Comparison of ENCODE assay signal across 10 cellular contexts in the genomic region with DNA sequence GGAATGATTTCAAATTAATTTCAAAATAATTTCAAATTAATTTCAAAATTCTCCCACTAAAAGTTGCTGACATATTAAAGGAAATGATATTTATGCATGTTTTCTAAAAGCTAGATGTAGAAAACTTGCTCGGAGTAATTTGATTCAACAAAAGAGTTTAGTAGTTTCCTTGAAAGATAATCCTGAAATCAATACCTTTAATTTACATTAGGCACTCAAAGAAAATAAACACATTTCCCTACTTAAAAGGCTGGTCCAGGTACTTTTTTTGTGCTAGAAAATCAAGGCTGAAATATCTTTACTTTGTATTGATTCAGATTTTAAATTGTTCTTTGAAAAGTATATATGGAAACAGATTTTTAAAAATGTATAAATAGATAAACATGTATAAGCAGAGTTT.
DNase-seq lines count a peak whose midpoint lies in the region; FAIRE-seq and TF ChIP-seq lines count a peak whose summit lies in the region.
"Had no signal": no experiment of that assay in that cellular context is flagged by ENCODE, and none has a peak within 500 bp of the region (broad histone marks: within the 10 kb centered on the region; RNA-seq: fewer than 3 reads in every experiment).

No MANE protein-coding gene starts in this region.

- TF ChIP-seq CTCF in Calu3 (IDR thresholded peaks at IDR 0.05; ENCODE audit: unreplicated experiment): no peak
- no peak for TF ChIP-seq CTCF in HEK293 (tag by site-specific recombination; IDR thresholded peaks at IDR 0.05)
- no peak for TF ChIP-seq CTCF in uterus (IDR thresholded peaks at IDR 0.05)

- H3K27ac Mint-ChIP-seq in Calu3 (ENCODE audit: unreplicated experiment): peak overlapping the region; percentile 54
- H3K27ac Mint-ChIP-seq: CD14-positive monocyte; CD8-positive, alpha-beta T cell had no signal

- H3K9me3 ChIP-seq in HEK293 (ENCODE audit: control insufficient read depth, insufficient read depth, low read depth, low read length) (no peaks in the 10 kb centered on the region), uterus (no peaks in the 10 kb centered on the region)

- no peaks in the 10 kb centered on the region for H3K27me3 Mint-ChIP-seq in Calu3 (ENCODE audit: unreplicated experiment)

- no TSS peak for BruUV-seq in Calu3 (replicated peaks; lab: Mats Ljungman, UMichigan)

- peak; percentile 46 for FAIRE-seq in endometrium (lab: Jason Lieb, UNC)

- CTCF ChIA-PET in Calu3 (lab: Charles Lee): interaction anchor here (1.2 kb wide), 1 partner anchor 17 kb away, joined by 3 read pairs; no protein-coding TSS in a partner anchor
- CTCF ChIA-PET in HEK293 (lab: Yijun Ruan, JAX): no interaction called here

- DNase-seq in Calu3 (no peak), uterus (no peak), GF-D8 (lab: John Stamatoyannopoulos, UW) (no peak), NCI-H82 treated with DMSO at 0.1 percent for 48 hours (lab: John Stamatoyannopoulos, UW; ENCODE audit: unreplicated experiment) (no peak)
- DNase-seq: CD8-positive, alpha-beta T cell; COR-L47; HCEC 1CT had no signal

- H3K9me3 Mint-ChIP-seq in Calu3 (ENCODE audit: low read depth, unreplicated experiment): no peaks in the 10 kb centered on the region
- H3K9me3 Mint-ChIP-seq: CD8-positive, alpha-beta T cell had no signal

- no peak overlapping the region for H3K4me3 Mint-ChIP-seq in Calu3 (ENCODE audit: low read depth, unreplicated experiment)
- H3K4me3 Mint-ChIP-seq: CD14-positive monocyte; CD8-positive, alpha-beta T cell had no signal

- intact Hi-C loops in Calu3 (cut with micrococcal nuclease; ENCODE audit: unreplicated experiment) (loop anchor here (2.0 kb wide), 4 partner anchors 17 to 117 kb away; no protein-coding TSS in a partner anchor), uterus (cut with DNase I; ENCODE audit: low total_unique reads) (no loop called here)

- H3K36me3 ChIP-seq in HEK293 (ENCODE audit: control insufficient read depth in 2 of 2, insufficient read depth in 1 of 2, low read length in 2 of 2): no peaks in the 10 kb centered on the region
- no peaks in the 10 kb centered on the region for H3K36me3 ChIP-seq in uterus

- no peak overlapping the region for H3K4me3 ChIP-seq in HEK293 (ENCODE audit: low read depth, low read length)
- H3K4me3 ChIP-seq in uterus: no peak overlapping the region

- TF ChIP-seq POLR2A in uterus (IDR thresholded peaks at IDR 0.05): no peak

- H3K4me1 Mint-ChIP-seq in Calu3 (ENCODE audit: low read depth, unreplicated experiment): peaks cover 36% of the 10 kb centered on the region
- H3K4me1 Mint-ChIP-seq: CD14-positive monocyte had no signal

- H3K27ac ChIP-seq in HEK293 (ENCODE audit: extremely low read depth, low read depth, low read length): no peak overlapping the region
- peak overlapping the region; percentile 78 to 87 for H3K27ac ChIP-seq in uterus

- H3K4me1 ChIP-seq in HEK293 (ENCODE audit: control insufficient read depth, insufficient read depth, low read length) (peaks cover 42% of the 10 kb centered on the region), uterus (peaks cover 0 to 18% of the 10 kb centered on the region in 2 donors)

- POLR2A ChIA-PET in HEK293 (lab: Yijun Ruan, JAX): no interaction called here

- H3K27me3 ChIP-seq in uterus: no peaks in the 10 kb centered on the region

- no peaks in the 10 kb centered on the region for H3K36me3 Mint-ChIP-seq in Calu3 (ENCODE audit: insufficient read depth, unreplicated experiment)
- H3K36me3 Mint-ChIP-seq: CD14-positive monocyte; CD8-positive, alpha-beta T cell had no signal

TF ChIP-seq in HEK293, 187 proteins besides CTCF, POLR2A, EP300 and RAD21 (continues in another document):
- no peak for TF ChIP-seq RBAK (tag by site-specific recombination; IDR thresholded peaks at IDR 0.05)
- TF ChIP-seq ZNF394 (tag by site-specific recombination; IDR thresholded peaks at IDR 0.05; ENCODE audit: borderline replicate concordance): no peak
- no peak for TF ChIP-seq ZNF521 (tag by site-specific recombination; IDR thresholded peaks at IDR 0.05)
- TF ChIP-seq ZNF530 (tag by site-specific recombination; IDR thresholded peaks at IDR 0.05; ENCODE audit: low read depth): no peak
- TF ChIP-seq FEZF1 (tag by site-specific recombination; IDR thresholded peaks at IDR 0.05): peak; percentile 48; the same call in 1 of the 2 replicates
- peak; percentile 47; the same call in 1 of the 2 replicates for TF ChIP-seq ZXDB (tag by site-specific recombination; IDR thresholded peaks at IDR 0.05)
- TF ChIP-seq ZNF169 (tag by site-specific recombination; IDR thresholded peaks at IDR 0.05): no peak
- no peak for TF ChIP-seq ZNF223 (tag by site-specific recombination; IDR thresholded peaks at IDR 0.05)
- no peak for TF ChIP-seq ZNF501 (tag by site-specific recombination; IDR thresholded peaks at IDR 0.05)
- TF ChIP-seq KLF10 (tag by site-specific recombination; IDR thresholded peaks at IDR 0.05): no peak
- peak; percentile 30; the same call in 1 of the 2 replicates for TF ChIP-seq PRDM4 (tag by site-specific recombination; IDR thresholded peaks at IDR 0.05)
- peak; percentile 74 for TF ChIP-seq ZNF843 (tag by site-specific recombination; IDR thresholded peaks at IDR 0.05)
- no peak for TF ChIP-seq GFI1B (tag by site-specific recombination; IDR thresholded peaks at IDR 0.05)
- 0 out of 2 replicates have a peak, but pooled peaks have one; percentile 24 for TF ChIP-seq TCF7L2 (IDR thresholded peaks at IDR 0.05; ENCODE audit: borderline replicate concordance, low read depth, low read length)
- TF ChIP-seq ZNF692 (tag by site-specific recombination; IDR thresholded peaks at IDR 0.05): no peak
- TF ChIP-seq ZNF324 (tag by site-specific recombination; IDR thresholded peaks at IDR 0.05): no peak
- TF ChIP-seq WT1 (tag by site-specific recombination; IDR thresholded peaks at IDR 0.05): 0 out of 2 replicates have a peak, but pooled peaks have one; percentile 44
- TF ChIP-seq KLF1 (tag by site-specific recombination; IDR thresholded peaks at IDR 0.05): no peak
- no peak for TF ChIP-seq ZNF529 (tag by site-specific recombination; IDR thresholded peaks at IDR 0.05; ENCODE audit: insufficient replicate concordance)
- TF ChIP-seq, protein P1, sequence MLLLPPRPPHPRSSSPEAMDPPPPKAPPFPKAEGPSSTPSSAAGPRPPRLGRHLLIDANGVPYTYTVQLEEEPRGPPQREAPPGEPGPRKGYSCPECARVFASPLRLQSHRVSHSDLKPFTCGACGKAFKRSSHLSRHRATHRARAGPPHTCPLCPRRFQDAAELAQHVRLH (tag by site-specific recombination; IDR thresholded peaks at IDR 0.05): no peak
- no peak for TF ChIP-seq SCRT1 (tag by site-specific recombination; IDR thresholded peaks at IDR 0.05; ENCODE audit: borderline replicate concordance)
- no peak for TF ChIP-seq ZBTB8A (tag by site-specific recombination; IDR thresholded peaks at IDR 0.05)
- TF ChIP-seq PRDM6 (tag by site-specific recombination; IDR thresholded peaks at IDR 0.05): peak; percentile 92
- TF ChIP-seq ZIC2 (tag by site-specific recombination; IDR thresholded peaks at IDR 0.05): no peak
